In the genomic region with DNA sequence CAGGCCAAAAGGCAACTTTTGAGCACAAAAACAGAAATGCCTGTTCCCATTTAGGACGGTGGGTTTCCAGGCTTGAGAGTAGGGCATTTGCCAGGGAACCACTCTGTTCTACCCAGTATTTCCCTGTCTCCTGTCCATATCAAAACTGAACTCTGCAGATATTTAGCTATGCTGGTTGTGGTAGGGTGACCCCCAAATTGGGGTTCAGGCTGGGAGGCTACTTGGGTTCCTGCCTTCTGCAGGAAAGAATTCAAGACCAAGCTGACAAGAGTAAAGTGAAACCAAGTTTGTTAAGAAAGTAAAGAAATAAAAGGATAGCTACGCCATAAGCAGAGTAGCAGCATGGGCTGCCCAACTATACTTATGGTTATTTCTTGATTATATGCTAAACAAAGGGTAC, we compare ENCODE assay signal across 24 cellular contexts. TPM values are rescaled to one million over a fixed set of nuclear protein-coding genes. Genes with fewer than 3 reads are reported as not detected.
DNase-seq lines count a peak whose midpoint lies in the region; ATAC-seq, FAIRE-seq and TF ChIP-seq lines count a peak whose summit lies in the region.
"Had no signal": no experiment of that assay in that cellular context is flagged by ENCODE, and none has a peak within 500 bp of the region (broad histone marks: within the 10 kb centered on the region; RNA-seq: fewer than 3 reads in every experiment).

No MANE protein-coding gene starts in this region.

- FAIRE-seq in HepG2 (lab: Jason Lieb, UNC): no peak
- FAIRE-seq: A204.1, D721Med, G401.6, GM12891, GM19239 had no signal

- TF ChIP-seq RAD21 in HepG2 (CRISPR knock-in tag; IDR thresholded peaks at IDR 0.05): no peak

- POLR2A ChIA-PET in HepG2 (lab: Yijun Ruan, JAX): no interaction called here

- peak overlapping the region; percentile 25 for H3K27ac ChIP-seq in HepG2 (ENCODE audit: extremely low read length, insufficient read depth, low read length)
- H3K27ac ChIP-seq in right lobe of liver: no peak overlapping the region
- H3K27ac ChIP-seq in endodermal cell (ENCODE audit: low read depth, low read length): no peak overlapping the region
- H3K27ac ChIP-seq: BLaER1 treated with 17β-estradiol and CSF1 and Interleukin-3, amounts not matched to agents 10 nM and 100 nM; C4-2B had no signal

- no peaks in the 10 kb centered on the region for H3K9me3 Mint-ChIP-seq in IgD-negative memory B cell
- H3K9me3 Mint-ChIP-seq in dendritic cell treated with granulocyte-macrophage colony-stimulating factor and Interleukin-4, amounts not matched to agents 40 ng/mL and 50 ng/mL, for 4 days: peaks cover 10% of the 10 kb centered on the region
- peaks cover 36% of the 10 kb centered on the region for H3K9me3 Mint-ChIP-seq in endodermal cell
- H3K9me3 Mint-ChIP-seq: CD4-positive, alpha-beta T cell; CD8-positive, alpha-beta T cell had no signal

- WGBS in HepG2 (ENCODE audit: low lambda C conversion rate): 95% methylated on average over 2 of the region's 2 CpGs
- 93% methylated on average over 2 of the region's 2 CpGs for WGBS in right lobe of liver (ENCODE audit: insufficient coverage, low coverage, low lambda C conversion rate, missing lambda C conversion rate)
- 80 to 93% methylated on average over 1 to 2 of the region's 2 CpGs for WGBS in endodermal cell (ENCODE audit: insufficient coverage in 1 of 2, insufficient read length in 1 of 2), 2 experiments

- no peaks in the 10 kb centered on the region; a peak in 1 of 5 replicates for H3K27me3 ChIP-seq in HepG2 (ENCODE audit: control insufficient read depth in 1 of 2, insufficient read depth in 2 of 2, low read length in 2 of 2)
- no peaks in the 10 kb centered on the region for H3K27me3 ChIP-seq in right lobe of liver
- H3K27me3 ChIP-seq in endodermal cell (ENCODE audit: control insufficient read depth, insufficient read depth, low read length, poor library complexity, severe bottlenecking): no peaks in the 10 kb centered on the region
- H3K27me3 ChIP-seq: BLaER1 treated with 17β-estradiol and CSF1 and Interleukin-3, amounts not matched to agents 10 nM and 100 nM had no signal

- CTCF ChIA-PET in HepG2 (lab: Yijun Ruan, JAX; ENCODE audit: low intra/inter-chr PET ratio, low total read pairs): no interaction called here

- intact Hi-C loops in HepG2 (cut with micrococcal nuclease; ENCODE audit: unreplicated experiment): no loop called here
- intact Hi-C loops in right lobe of liver (cut with DNase I): no loop called here
- intact Hi-C loops in dendritic cell treated with granulocyte-macrophage colony-stimulating factor and Interleukin-4, amounts not matched to agents 40 ng/mL and 50 ng/mL, for 4 days (cut with micrococcal nuclease): loop anchor here (10.0 kb wide), 1 partner anchor 429 kb away; the partner anchor contains the start of gene GAS2L3

- peaks cover 10 to 14% (median 12%) of the 10 kb centered on the region in 3 donors for H3K4me1 Mint-ChIP-seq in IgD-negative memory B cell
- peaks cover 19% of the 10 kb centered on the region for H3K4me1 Mint-ChIP-seq in dendritic cell treated with granulocyte-macrophage colony-stimulating factor and Interleukin-4, amounts not matched to agents 40 ng/mL and 50 ng/mL, for 4 days (ENCODE audit: low read depth)
- peaks cover 3% of the 10 kb centered on the region for H3K4me1 Mint-ChIP-seq in endodermal cell

- peaks cover 8% of the 10 kb centered on the region for H3K79me2 ChIP-seq in HepG2 (ENCODE audit: insufficient read depth, low read length)

- ATAC-seq in HepG2 (no peak), right lobe of liver (no peak)
- ATAC-seq: CD8-positive, alpha-beta T cell had no signal

- peak overlapping the region; percentile 3 to 14 (median 7) for H3K27ac Mint-ChIP-seq in IgD-negative memory B cell
- peak overlapping the region; percentile 66 for H3K27ac Mint-ChIP-seq in dendritic cell treated with granulocyte-macrophage colony-stimulating factor and Interleukin-4, amounts not matched to agents 40 ng/mL and 50 ng/mL, for 4 days
- no peak overlapping the region for H3K27ac Mint-ChIP-seq in endodermal cell
- H3K27ac Mint-ChIP-seq: B cell; CD4-positive, alpha-beta T cell; CD8-positive, alpha-beta T cell had no signal

- BruUV-seq in HepG2 (replicated peaks; lab: Mats Ljungman, UMichigan): no TSS peak

- no peaks in the 10 kb centered on the region for H3K36me3 ChIP-seq in HepG2 (replicated peaks in 1 of 2; ENCODE audit: control insufficient read depth in 1 of 2, insufficient read depth in 2 of 2, low read length in 2 of 2)
- peaks cover 0 to 7% (median 2%) of the 10 kb centered on the region in 4 donors for H3K36me3 ChIP-seq in right lobe of liver
- peaks cover 9% of the 10 kb centered on the region for H3K36me3 ChIP-seq in endodermal cell (ENCODE audit: control insufficient read depth, insufficient read depth, low read length)
- H3K36me3 ChIP-seq: BLaER1 treated with 17β-estradiol and CSF1 and Interleukin-3, amounts not matched to agents 10 nM and 100 nM had no signal

- peaks cover 5% of the 10 kb centered on the region; the same call in 1 of the 2 replicates for H4K20me1 ChIP-seq in HepG2 (ENCODE audit: insufficient read depth, low read length)

- H3K9me3 ChIP-seq in HepG2 (ENCODE audit: low read length) (no peaks in the 10 kb centered on the region), right lobe of liver (no peaks in the 10 kb centered on the region), endodermal cell (ENCODE audit: control insufficient read depth, low read length) (peaks cover 73% of the 10 kb centered on the region)
- H3K9me3 ChIP-seq: Caco-2 had no signal

- H3K4me2 ChIP-seq in HepG2 (ENCODE audit: low read depth, low read length): peak overlapping the region; percentile 58; the same call in 1 of the 2 replicates
- H3K4me2 ChIP-seq: BLaER1 treated with 17β-estradiol and CSF1 and Interleukin-3, amounts not matched to agents 10 nM and 100 nM had no signal

- H3K4me3 ChIP-seq in HepG2 (replicated peaks in 1 of 3; ENCODE audit: insufficient read depth in 1 of 3, low read depth in 2 of 3, low read length in 3 of 3) (no peak overlapping the region), right lobe of liver (no peak overlapping the region), endodermal cell (ENCODE audit: low read length) (peak overlapping the region; percentile 66)
- H3K4me3 ChIP-seq: BLaER1 treated with 17β-estradiol and CSF1 and Interleukin-3, amounts not matched to agents 10 nM and 100 nM had no signal

- TF ChIP-seq CTCF in HepG2 (CRISPR knock-in tag; IDR thresholded peaks at IDR 0.05) (no peak), right lobe of liver (IDR thresholded peaks at IDR 0.05) (no peak), endodermal cell (conservative IDR thresholded peaks at IDR 0.05) (no peak)

- DNase-seq in HepG2 (ENCODE audit: low spot score) (no peak), right lobe of liver (no peak), endodermal cell (no peak), Ammon's horn (ENCODE audit: low spot score) (no peak), NCI-H2227 treated with DMSO at 0.1 percent for 48 hours (lab: John Stamatoyannopoulos, UW) (no peak), iPS-NIHi11 (ENCODE audit: low spot score) (no peak)
- DNase-seq: 8988T; ACHN; Caco-2; Calu3; CD4-positive, alpha-beta T cell; CD8-positive, alpha-beta T cell; DMS79 treated with DMSO at 0.1 percent for 48 hours; GF-D8 had no signal

- H3K27me3 Mint-ChIP-seq in IgD-negative memory B cell: no peaks in the 10 kb centered on the region
- H3K27me3 Mint-ChIP-seq in dendritic cell treated with granulocyte-macrophage colony-stimulating factor and Interleukin-4, amounts not matched to agents 40 ng/mL and 50 ng/mL, for 4 days: no peaks in the 10 kb centered on the region
- H3K27me3 Mint-ChIP-seq in endodermal cell (ENCODE audit: insufficient read depth): no peaks in the 10 kb centered on the region
- H3K27me3 Mint-ChIP-seq: B cell; CD4-positive, alpha-beta T cell had no signal

- H3K4me1 ChIP-seq in HepG2 (ENCODE audit: insufficient read depth, low read length) (peaks cover 42% of the 10 kb centered on the region), right lobe of liver (peaks cover 0 to 21% (median 2%) of the 10 kb centered on the region in 4 donors), endodermal cell (ENCODE audit: control insufficient read depth, insufficient read depth, low read length) (no peaks in the 10 kb centered on the region)
- H3K4me1 ChIP-seq: Caco-2 had no signal

- TF ChIP-seq EP300 in HepG2 (IDR thresholded peaks at IDR 0.05; ENCODE audit: low read depth in 2 of 2, low read length in 2 of 2) (no peak), HepG2 (CRISPR knock-in tag; IDR thresholded peaks at IDR 0.05; ENCODE audit: borderline replicate concordance) (no peak)

- H2AFZ ChIP-seq in HepG2 (ENCODE audit: low read length): peak overlapping the region; percentile 44

- TF ChIP-seq POLR2A in HepG2 (IDR thresholded peaks at IDR 0.05; ENCODE audit: insufficient read depth in 1 of 2, low read depth in 2 of 2, low read length in 2 of 2) (no peak), right lobe of liver (IDR thresholded peaks at IDR 0.05) (no peak)

- H3K36me3 Mint-ChIP-seq in IgD-negative memory B cell (peaks cover 3% of the 10 kb centered on the region), endodermal cell (ENCODE audit: low read depth) (peaks cover 17% of the 10 kb centered on the region)
- peaks cover 25% of the 10 kb centered on the region for H3K36me3 Mint-ChIP-seq in dendritic cell treated with granulocyte-macrophage colony-stimulating factor and Interleukin-4, amounts not matched to agents 40 ng/mL and 50 ng/mL, for 4 days (ENCODE audit: low read depth)

- H3K9ac ChIP-seq in HepG2 (ENCODE audit: insufficient read depth, low read depth, low read length) (no peak overlapping the region), endodermal cell (ENCODE audit: extremely low read depth, low read length, poor library complexity, severe bottlenecking) (no peak overlapping the region)
- H3K9ac ChIP-seq: BLaER1 treated with 17β-estradiol and CSF1 and Interleukin-3, amounts not matched to agents 10 nM and 100 nM had no signal

- in situ Hi-C loops in HepG2 (cut with HindIII; ENCODE audit: extremely low pct_ligation_motif_present, low pct_unique_long_range_greater_than_20kb): no loop called here

- H3K4me3 Mint-ChIP-seq in IgD-negative memory B cell (peak overlapping the region in 1 of 4 donors; percentile 40), endodermal cell (no peak overlapping the region)
- H3K4me3 Mint-ChIP-seq in dendritic cell treated with granulocyte-macrophage colony-stimulating factor and Interleukin-4, amounts not matched to agents 40 ng/mL and 50 ng/mL, for 4 days: no peak overlapping the region
- H3K4me3 Mint-ChIP-seq: B cell; CD4-positive, alpha-beta T cell; CD8-positive, alpha-beta T cell had no signal

RNA-seq across cellular contexts. Expression of gene BLTP3B, which starts 3.6 kb away (rescaled TPM):
- total RNA-seq in HepG2 (2016; rRNA removed; fragmentation: Illumina TruSeq; extraction: Trizol) (24.4 and 35.3 TPM in 2 replicates), right lobe of liver (10 to 100 TPM; 26.1 to 34.5 (median 29.8) TPM), endodermal cell (10 to 100 TPM; 29.1 to 40.6 TPM)
- 6.4 and 8.3 TPM in 2 replicates for total RNA-seq in HepG2 (2016; cell fraction: cytosol; rRNA removed; fragmentation: Illumina TruSeq; extraction: Trizol; ENCODE audit: low read depth)
- 24.0 and 39.1 TPM in 2 replicates for total RNA-seq in HepG2 (2016; cell fraction: insoluble cytoplasmic fraction; rRNA removed; fragmentation: Illumina TruSeq; extraction: Trizol)
- total RNA-seq in HepG2 (2016; cell fraction: membrane; rRNA removed; fragmentation: Illumina TruSeq; extraction: Trizol): 17.5 and 20.1 TPM in 2 replicates
- 25.8 and 34.2 TPM in 2 replicates for total RNA-seq in HepG2 (2016; cell fraction: nucleus; rRNA removed; fragmentation: Illumina TruSeq; extraction: Trizol)
- polyA plus RNA-seq in HepG2 (2011; rRNA removed) (10.8 and 15.6 TPM in 2 replicates), IgD-negative memory B cell (20.5 TPM)
- 5.5 and 9.7 TPM in 2 replicates for polyA plus RNA-seq in HepG2 (2011; cell fraction: cytosol; rRNA removed)
- 3.1 and 4.8 TPM in 2 replicates for polyA plus RNA-seq in HepG2 (2011; cell fraction: nucleus; rRNA removed)
- 8.8 and 14.0 TPM in 2 replicates for polyA plus RNA-seq in HepG2 (2012)
- 2.1 and 2.2 TPM in 2 replicates for polyA plus RNA-seq in HepG2 (2016; cell fraction: cytosol; fragmentation: Illumina TruSeq; extraction: Trizol; ENCODE audit: low read depth)
- polyA plus RNA-seq in HepG2 (2016; cell fraction: insoluble cytoplasmic fraction; fragmentation: Illumina TruSeq; extraction: Trizol; ENCODE audit: low read depth): 20.4 and 22.1 TPM in 2 replicates
- polyA plus RNA-seq in HepG2 (2016; cell fraction: membrane; fragmentation: Illumina TruSeq; extraction: Trizol; ENCODE audit: low read depth): 6.4 and 7.6 TPM in 2 replicates
- polyA plus RNA-seq in HepG2 (2016; cell fraction: nucleus; fragmentation: Illumina TruSeq; extraction: Trizol; ENCODE audit: insufficient read depth, low read depth): 12.8 and 14.3 TPM in 2 replicates
- 7.8 and 20.8 TPM in 2 replicates for polyA minus RNA-seq in HepG2 (2011; rRNA and poly(A)+ RNA removed; ENCODE audit: low replicate concordance)
- polyA minus RNA-seq in HepG2 (2011; cell fraction: cytosol; rRNA and poly(A)+ RNA removed): 21.3 and 23.3 TPM in 2 replicates
- 37.6 and 42.9 TPM in 2 replicates for polyA minus RNA-seq in HepG2 (2011; cell fraction: nucleus; rRNA and poly(A)+ RNA removed)
- polyA plus RNA-seq in endodermal cell (2013, experiment 1 of 2): 19.4 TPM
- 18.8 TPM for polyA plus RNA-seq in endodermal cell (2013, experiment 2 of 2)

RNA-seq across cellular contexts. Expression of gene ACTR6, which starts 54.4 kb away (rescaled TPM):
- total RNA-seq in HepG2 (2016; rRNA removed; fragmentation: Illumina TruSeq; extraction: Trizol): 22.4 and 37.8 TPM in 2 replicates
- total RNA-seq in HepG2 (2016; cell fraction: cytosol; rRNA removed; fragmentation: Illumina TruSeq; extraction: Trizol; ENCODE audit: low read depth): 2.9 and 3.8 TPM in 2 replicates
- 24.5 and 40.5 TPM in 2 replicates for total RNA-seq in HepG2 (2016; cell fraction: insoluble cytoplasmic fraction; rRNA removed; fragmentation: Illumina TruSeq; extraction: Trizol)
- total RNA-seq in HepG2 (2016; cell fraction: membrane; rRNA removed; fragmentation: Illumina TruSeq; extraction: Trizol): 4.5 and 7.5 TPM in 2 replicates
- 15.4 and 16.8 TPM in 2 replicates for total RNA-seq in HepG2 (2016; cell fraction: nucleus; rRNA removed; fragmentation: Illumina TruSeq; extraction: Trizol)
- polyA plus RNA-seq in HepG2 (2011; rRNA removed): 7.6 and 12.9 TPM in 2 replicates
- 8.2 and 8.8 TPM in 2 replicates for polyA plus RNA-seq in HepG2 (2011; cell fraction: cytosol; rRNA removed)
- 7.1 and 8.9 TPM in 2 replicates for polyA plus RNA-seq in HepG2 (2011; cell fraction: nucleus; rRNA removed)
- 11.1 and 26.5 TPM in 2 replicates for polyA plus RNA-seq in HepG2 (2012)
- 1.9 and 2.1 TPM in 2 replicates for polyA plus RNA-seq in HepG2 (2016; cell fraction: cytosol; fragmentation: Illumina TruSeq; extraction: Trizol; ENCODE audit: low read depth)
- polyA plus RNA-seq in HepG2 (2016; cell fraction: insoluble cytoplasmic fraction; fragmentation: Illumina TruSeq; extraction: Trizol; ENCODE audit: low read depth): 27.7 and 30.4 TPM in 2 replicates
- 3.2 and 3.7 TPM in 2 replicates for polyA plus RNA-seq in HepG2 (2016; cell fraction: membrane; fragmentation: Illumina TruSeq; extraction: Trizol; ENCODE audit: low read depth)
- 13.9 and 18.1 TPM in 2 replicates for polyA plus RNA-seq in HepG2 (2016; cell fraction: nucleus; fragmentation: Illumina TruSeq; extraction: Trizol; ENCODE audit: insufficient read depth, low read depth)
- 1.8 and 6.6 TPM in 2 replicates for polyA minus RNA-seq in HepG2 (2011; rRNA and poly(A)+ RNA removed; ENCODE audit: low replicate concordance)
- polyA minus RNA-seq in HepG2 (2011; cell fraction: cytosol; rRNA and poly(A)+ RNA removed): 4.1 and 7.1 TPM in 2 replicates
- 18.9 and 28.3 TPM in 2 replicates for polyA minus RNA-seq in HepG2 (2011; cell fraction: nucleus; rRNA and poly(A)+ RNA removed)
- total RNA-seq in right lobe of liver: 10 to 100 TPM in 4 of 6 experiments, 1 to 10 TPM in 2; 5.7 to 16.0 (median 13.1) TPM
- 29.8 TPM for polyA plus RNA-seq in IgD-negative memory B cell
- total RNA-seq in endodermal cell: 10 to 100 TPM; 39.4 to 47.8 TPM
- polyA plus RNA-seq in endodermal cell (2013, experiment 1 of 2): 45.5 TPM
- 41.9 TPM for polyA plus RNA-seq in endodermal cell (2013, experiment 2 of 2)
